8 cellular contexts compared by ENCODE assay signal in the genomic region with DNA sequence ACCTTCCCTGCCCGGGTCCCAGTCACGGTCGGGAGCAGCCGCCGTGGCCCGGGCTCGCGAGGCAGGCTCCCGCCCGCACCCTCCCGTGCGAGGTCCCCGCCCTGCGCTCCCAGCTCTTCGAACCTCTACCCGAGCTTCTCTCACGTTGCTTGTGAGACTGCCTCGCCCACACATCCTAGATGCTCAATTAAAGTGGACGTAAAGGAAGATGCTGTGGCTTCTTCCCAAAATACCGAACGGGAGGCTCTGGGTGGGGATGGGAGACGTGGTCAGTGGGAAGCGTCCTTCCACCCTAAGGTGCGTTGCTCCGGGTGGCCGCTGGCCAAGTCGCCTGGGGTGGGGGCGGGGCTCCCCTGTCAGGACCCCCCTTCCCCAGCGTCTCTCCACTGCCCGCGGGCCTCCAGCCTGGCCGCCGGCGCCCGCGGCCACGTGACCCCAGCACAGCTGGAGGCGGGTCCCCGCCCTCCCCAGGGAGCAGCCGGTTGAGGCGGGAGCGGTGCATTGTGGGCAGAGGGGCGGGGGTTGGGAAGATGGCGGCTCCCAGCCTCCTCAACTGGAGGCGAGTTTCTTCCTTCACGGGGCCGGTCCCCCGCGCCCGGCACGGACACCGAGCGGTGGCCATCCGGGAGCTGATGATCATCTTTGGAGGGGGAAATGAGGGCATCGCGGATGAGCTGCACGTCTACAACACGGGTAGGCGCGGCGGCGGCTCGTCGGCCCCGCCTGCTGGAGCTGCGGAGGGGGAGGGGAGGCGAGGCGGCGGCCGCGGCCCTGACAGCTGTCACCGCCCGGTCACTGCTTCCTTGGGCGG. TPM values are rescaled to one million over a fixed set of nuclear protein-coding genes. Genes with fewer than 3 reads are reported as not detected.
DNase-seq lines count a peak whose midpoint lies in the region; ATAC-seq lines count a peak whose summit lies in the region.

Gene HCFC2, plus strand, starts transcription at position 501 of the 811 bp plus-strand sequence. Its CDS starts 30 bp downstream, at position 531.

- ATAC-seq in GM21526 (IDR thresholded peaks at IDR 0.05; ENCODE audit: low FRiP score, unreplicated experiment), result peak; percentile 85
- peak; percentile 98 for ATAC-seq in esophagus mucosa

- peak; percentile 39 for DNase-seq in DMS 273 treated with DMSO at 0.1 percent for 48 hours (lab: John Stamatoyannopoulos, UW)
- peak; percentile 95 for DNase-seq in HuH-7.5 (ENCODE audit: low spot score)
- peak; percentile 92 for DNase-seq in OCI-M1 (lab: John Stamatoyannopoulos, UW)
- peak; percentile 87 for DNase-seq in activated T-cell treated with anti-CD3 and anti-CD28 coated beads for 48 hours (ENCODE audit: low read depth)
- DNase-seq in myocyte (ENCODE audit: low read depth), result peak; percentile 95
- peak; percentile 78 to 91 for DNase-seq in stimulated activated CD8-positive, alpha-beta memory T cell treated with anti-CD3 and anti-CD28 coated beads, Interleukin-7, amount 100 ng/mL, for 4 hours (ENCODE audit: low read depth in 2 of 2)

RNA-seq across cellular contexts. Expression of gene HCFC2, which starts in this region (rescaled TPM):
- total RNA-seq in esophagus mucosa, result 12.6 TPM
- total RNA-seq in myocyte, result 25.3 and 29.0 TPM in 2 replicates
- polyA plus RNA-seq in myocyte (2012), result 10.6 TPM

Comparison
In these comparisons a context has a peak if more than half of its experiments do, and no peak if none do; other contexts are left out.
1. Peak in every context shown above with its lines: DNase-seq and ATAC-seq.
2. DNase-seq: peak in every context shown above with its lines; median percentile 95 in HuH-7.5; 95 in myocyte; 92 in OCI-M1; 87 in activated T-cell treated with anti-CD3 and anti-CD28 coated beads for 48 hours; 84 in stimulated activated CD8-positive, alpha-beta memory T cell treated with anti-CD3 and anti-CD28 coated beads, Interleukin-7, amount 100 ng/mL, for 4 hours; 39 in DMS 273 treated with DMSO at 0.1 percent for 48 hours.